1 cellular context compared by ENCODE assay signal in genomic region chr6:107816818-107817217, GRCh38.
A peak's percentile ranks its signal among the peaks of the same experiment; 100 is the strongest.
TF ChIP-seq lines count a peak whose summit lies in the region.

No MANE protein-coding gene starts in this region.

TF ChIP-seq in HepG2, 621 proteins besides CTCF, POLR2A, EP300 and RAD21 (continued from another document and continues in another):
- TF ChIP-seq, protein P1, sequence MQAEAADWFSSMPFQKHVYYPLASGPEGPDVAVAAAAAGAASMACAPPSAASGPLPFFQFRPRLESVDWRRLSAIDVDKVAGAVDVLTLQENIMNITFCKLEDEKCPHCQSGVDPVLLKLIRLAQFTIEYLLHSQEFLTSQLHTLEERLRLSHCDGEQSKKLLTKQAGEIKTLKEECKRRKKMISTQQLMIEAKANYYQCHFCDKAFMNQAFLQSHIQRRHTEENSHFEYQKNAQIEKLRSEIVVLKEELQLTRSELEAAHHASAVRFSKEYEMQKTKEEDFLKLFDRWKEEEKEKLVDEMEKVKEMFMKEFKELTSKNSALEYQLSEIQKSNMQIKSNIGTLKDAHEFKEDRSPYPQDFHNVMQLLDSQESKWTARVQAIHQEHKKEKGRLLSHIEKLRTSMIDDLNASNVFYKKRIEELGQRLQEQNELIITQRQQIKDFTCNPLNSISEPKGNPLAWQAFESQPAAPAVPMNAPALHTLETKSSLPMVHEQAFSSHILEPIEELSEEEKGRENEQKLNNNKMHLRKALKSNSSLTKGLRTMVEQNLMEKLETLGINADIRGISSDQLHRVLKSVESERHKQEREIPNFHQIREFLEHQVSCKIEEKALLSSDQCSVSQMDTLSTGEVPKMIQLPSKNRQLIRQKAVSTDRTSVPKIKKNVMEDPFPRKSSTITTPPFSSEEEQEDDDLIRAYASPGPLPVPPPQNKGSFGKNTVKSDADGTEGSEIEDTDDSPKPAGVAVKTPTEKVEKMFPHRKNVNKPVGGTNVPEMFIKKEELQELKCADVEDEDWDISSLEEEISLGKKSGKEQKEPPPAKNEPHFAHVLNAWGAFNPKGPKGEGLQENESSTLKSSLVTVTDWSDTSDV (CRISPR knock-in tag; IDR thresholded peaks at IDR 0.05): no peak
- TF ChIP-seq ARID3A (IDR thresholded peaks at IDR 0.05; ENCODE audit: low read depth, low read length) (no peak), GATA4 (IDR thresholded peaks at IDR 0.05; ENCODE audit: borderline replicate concordance, low read depth) (peak; percentile 45; the same call in 1 of the 2 replicates), TOE1 (CRISPR knock-in tag; IDR thresholded peaks at IDR 0.05) (no peak), ZNF30 (CRISPR knock-in tag; IDR thresholded peaks at IDR 0.05) (no peak), ZNF597 (CRISPR knock-in tag; IDR thresholded peaks at IDR 0.05) (no peak), ZNF234 (CRISPR knock-in tag; conservative IDR thresholded peaks at IDR 0.05) (no peak), SP1 (IDR thresholded peaks at IDR 0.05) (no peak), SP1 (CRISPR knock-in tag; IDR thresholded peaks at IDR 0.05) (no peak), NKX3-1 (CRISPR knock-in tag; IDR thresholded peaks at IDR 0.05) (no peak), FOXO1 (CRISPR knock-in tag; IDR thresholded peaks at IDR 0.05) (no peak), PHF8 (CRISPR knock-in tag; IDR thresholded peaks at IDR 0.05) (no peak), FOXK2 (IDR thresholded peaks at IDR 0.05) (no peak), ZNF577 (CRISPR knock-in tag; IDR thresholded peaks at IDR 0.05; ENCODE audit: borderline replicate concordance, low read depth) (no peak), CENPT (CRISPR knock-in tag; IDR thresholded peaks at IDR 0.05; ENCODE audit: low read depth) (no peak), MYPOP (CRISPR knock-in tag; IDR thresholded peaks at IDR 0.05) (no peak), PCBP1 (IDR thresholded peaks at IDR 0.05; ENCODE audit: borderline replicate concordance, low read depth, low read length) (no peak), MXD1 (CRISPR knock-in tag; IDR thresholded peaks at IDR 0.05) (no peak), RARG (CRISPR knock-in tag; IDR thresholded peaks at IDR 0.05; ENCODE audit: low read depth) (no peak), SALL1 (CRISPR knock-in tag; IDR thresholded peaks at IDR 0.05) (peak; percentile 7; the same call in 1 of the 2 replicates), ZBTB20 (CRISPR knock-in tag; IDR thresholded peaks at IDR 0.05; ENCODE audit: borderline replicate concordance, low read depth) (no peak), PHF21A (CRISPR knock-in tag; IDR thresholded peaks at IDR 0.05) (peak; percentile 44; the same call in 1 of the 2 replicates), RELA (CRISPR knock-in tag; IDR thresholded peaks at IDR 0.05) (no peak), RBM22 (optimal IDR thresholded peaks at IDR 0.05; ENCODE audit: low read length) (no peak), U2AF2 (IDR thresholded peaks at IDR 0.05; ENCODE audit: low read depth, low read length) (no peak), ZNF572 (CRISPR knock-in tag; IDR thresholded peaks at IDR 0.05) (no peak)
- TF ChIP-seq, protein P2, sequence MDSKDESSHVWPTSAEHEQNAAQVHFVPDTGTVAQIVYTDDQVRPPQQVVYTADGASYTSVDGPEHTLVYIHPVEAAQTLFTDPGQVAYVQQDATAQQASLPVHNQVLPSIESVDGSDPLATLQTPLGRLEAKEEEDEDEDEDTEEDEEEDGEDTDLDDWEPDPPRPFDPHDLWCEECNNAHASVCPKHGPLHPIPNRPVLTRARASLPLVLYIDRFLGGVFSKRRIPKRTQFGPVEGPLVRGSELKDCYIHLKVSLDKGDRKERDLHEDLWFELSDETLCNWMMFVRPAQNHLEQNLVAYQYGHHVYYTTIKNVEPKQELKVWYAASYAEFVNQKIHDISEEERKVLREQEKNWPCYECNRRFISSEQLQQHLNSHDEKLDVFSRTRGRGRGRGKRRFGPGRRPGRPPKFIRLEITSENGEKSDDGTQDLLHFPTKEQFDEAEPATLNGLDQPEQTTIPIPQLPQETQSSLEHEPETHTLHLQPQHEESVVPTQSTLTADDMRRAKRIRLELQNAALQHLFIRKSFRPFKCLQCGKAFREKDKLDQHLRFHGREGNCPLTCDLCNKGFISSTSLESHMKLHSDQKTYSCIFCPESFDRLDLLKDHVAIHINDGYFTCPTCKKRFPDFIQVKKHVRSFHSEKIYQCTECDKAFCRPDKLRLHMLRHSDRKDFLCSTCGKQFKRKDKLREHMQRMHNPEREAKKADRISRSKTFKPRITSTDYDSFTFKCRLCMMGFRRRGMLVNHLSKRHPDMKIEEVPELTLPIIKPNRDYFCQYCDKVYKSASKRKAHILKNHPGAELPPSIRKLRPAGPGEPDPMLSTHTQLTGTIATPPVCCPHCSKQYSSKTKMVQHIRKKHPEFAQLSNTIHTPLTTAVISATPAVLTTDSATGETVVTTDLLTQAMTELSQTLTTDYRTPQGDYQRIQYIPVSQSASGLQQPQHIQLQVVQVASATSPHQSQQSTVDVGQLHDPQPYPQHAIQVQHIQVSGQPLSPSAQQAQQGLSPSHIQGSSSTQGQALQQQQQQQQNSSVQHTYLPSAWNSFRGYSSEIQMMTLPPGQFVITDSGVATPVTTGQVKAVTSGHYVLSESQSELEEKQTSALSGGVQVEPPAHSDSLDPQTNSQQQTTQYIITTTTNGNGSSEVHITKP (CRISPR knock-in tag; IDR thresholded peaks at IDR 0.05; ENCODE audit: low read depth): no peak
- TF ChIP-seq, protein P3, sequence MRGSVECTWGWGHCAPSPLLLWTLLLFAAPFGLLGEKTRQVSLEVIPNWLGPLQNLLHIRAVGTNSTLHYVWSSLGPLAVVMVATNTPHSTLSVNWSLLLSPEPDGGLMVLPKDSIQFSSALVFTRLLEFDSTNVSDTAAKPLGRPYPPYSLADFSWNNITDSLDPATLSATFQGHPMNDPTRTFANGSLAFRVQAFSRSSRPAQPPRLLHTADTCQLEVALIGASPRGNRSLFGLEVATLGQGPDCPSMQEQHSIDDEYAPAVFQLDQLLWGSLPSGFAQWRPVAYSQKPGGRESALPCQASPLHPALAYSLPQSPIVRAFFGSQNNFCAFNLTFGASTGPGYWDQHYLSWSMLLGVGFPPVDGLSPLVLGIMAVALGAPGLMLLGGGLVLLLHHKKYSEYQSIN (CRISPR knock-in tag; IDR thresholded peaks at IDR 0.05; ENCODE audit: borderline replicate concordance): no peak
- TF ChIP-seq, protein P4, sequence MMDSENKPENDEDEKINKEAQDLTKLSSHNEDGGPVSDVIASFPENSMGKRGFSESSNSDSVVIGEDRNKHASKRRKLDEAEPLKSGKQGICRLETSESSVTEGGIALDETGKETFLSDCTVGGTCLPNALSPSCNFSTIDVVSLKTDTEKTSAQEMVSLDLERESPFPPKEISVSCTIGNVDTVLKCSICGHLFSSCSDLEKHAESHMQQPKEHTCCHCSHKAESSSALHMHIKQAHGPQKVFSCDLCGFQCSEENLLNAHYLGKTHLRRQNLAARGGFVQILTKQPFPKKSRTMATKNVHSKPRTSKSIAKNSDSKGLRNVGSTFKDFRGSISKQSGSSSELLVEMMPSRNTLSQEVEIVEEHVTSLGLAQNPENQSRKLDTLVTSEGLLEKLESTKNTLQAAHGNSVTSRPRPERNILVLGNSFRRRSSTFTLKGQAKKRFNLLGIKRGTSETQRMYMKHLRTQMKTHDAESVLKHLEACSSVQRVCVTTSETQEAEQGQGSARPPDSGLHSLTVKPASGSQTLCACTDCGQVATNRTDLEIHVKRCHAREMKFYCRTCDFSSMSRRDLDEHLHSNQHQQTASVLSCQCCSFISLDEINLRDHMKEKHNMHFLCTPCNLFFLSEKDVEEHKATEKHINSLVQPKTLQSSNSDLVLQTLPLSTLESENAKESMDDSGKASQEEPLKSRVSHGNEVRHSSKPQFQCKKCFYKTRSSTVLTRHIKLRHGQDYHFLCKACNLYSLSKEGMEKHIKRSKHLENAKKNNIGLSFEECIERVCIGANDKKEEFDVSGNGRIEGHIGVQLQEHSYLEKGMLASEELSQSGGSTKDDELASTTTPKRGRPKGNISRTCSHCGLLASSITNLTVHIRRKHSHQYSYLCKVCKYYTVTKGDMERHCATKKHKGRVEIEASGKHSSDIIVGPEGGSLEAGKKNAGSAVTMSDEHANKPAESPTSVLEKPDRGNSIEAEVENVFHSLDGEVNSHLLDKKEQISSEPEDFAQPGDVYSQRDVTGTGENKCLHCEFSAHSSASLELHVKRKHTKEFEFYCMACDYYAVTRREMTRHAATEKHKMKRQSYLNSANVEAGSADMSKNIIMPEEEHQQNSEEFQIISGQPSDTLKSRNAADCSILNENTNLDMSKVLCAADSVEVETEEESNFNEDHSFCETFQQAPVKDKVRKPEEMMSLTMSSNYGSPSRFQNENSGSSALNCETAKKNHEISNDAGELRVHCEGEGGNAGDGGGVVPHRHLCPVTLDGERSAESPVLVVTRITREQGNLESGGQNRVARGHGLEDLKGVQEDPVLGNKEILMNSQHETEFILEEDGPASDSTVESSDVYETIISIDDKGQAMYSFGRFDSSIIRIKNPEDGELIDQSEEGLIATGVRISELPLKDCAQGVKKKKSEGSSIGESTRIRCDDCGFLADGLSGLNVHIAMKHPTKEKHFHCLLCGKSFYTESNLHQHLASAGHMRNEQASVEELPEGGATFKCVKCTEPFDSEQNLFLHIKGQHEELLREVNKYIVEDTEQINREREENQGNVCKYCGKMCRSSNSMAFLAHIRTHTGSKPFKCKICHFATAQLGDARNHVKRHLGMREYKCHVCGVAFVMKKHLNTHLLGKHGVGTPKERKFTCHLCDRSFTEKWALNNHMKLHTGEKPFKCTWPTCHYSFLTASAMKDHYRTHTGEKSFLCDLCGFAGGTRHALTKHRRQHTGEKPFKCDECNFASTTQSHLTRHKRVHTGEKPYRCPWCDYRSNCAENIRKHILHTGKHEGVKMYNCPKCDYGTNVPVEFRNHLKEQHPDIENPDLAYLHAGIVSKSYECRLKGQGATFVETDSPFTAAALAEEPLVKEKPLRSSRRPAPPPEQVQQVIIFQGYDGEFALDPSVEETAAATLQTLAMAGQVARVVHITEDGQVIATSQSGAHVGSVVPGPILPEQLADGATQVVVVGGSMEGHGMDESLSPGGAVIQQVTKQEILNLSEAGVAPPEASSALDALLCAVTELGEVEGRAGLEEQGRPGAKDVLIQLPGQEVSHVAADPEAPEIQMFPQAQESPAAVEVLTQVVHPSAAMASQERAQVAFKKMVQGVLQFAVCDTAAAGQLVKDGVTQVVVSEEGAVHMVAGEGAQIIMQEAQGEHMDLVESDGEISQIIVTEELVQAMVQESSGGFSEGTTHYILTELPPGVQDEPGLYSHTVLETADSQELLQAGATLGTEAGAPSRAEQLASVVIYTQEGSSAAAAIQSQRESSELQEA (CRISPR knock-in tag; IDR thresholded peaks at IDR 0.05; ENCODE audit: not compliant biosample characterization): no peak
- TF ChIP-seq, protein P5, sequence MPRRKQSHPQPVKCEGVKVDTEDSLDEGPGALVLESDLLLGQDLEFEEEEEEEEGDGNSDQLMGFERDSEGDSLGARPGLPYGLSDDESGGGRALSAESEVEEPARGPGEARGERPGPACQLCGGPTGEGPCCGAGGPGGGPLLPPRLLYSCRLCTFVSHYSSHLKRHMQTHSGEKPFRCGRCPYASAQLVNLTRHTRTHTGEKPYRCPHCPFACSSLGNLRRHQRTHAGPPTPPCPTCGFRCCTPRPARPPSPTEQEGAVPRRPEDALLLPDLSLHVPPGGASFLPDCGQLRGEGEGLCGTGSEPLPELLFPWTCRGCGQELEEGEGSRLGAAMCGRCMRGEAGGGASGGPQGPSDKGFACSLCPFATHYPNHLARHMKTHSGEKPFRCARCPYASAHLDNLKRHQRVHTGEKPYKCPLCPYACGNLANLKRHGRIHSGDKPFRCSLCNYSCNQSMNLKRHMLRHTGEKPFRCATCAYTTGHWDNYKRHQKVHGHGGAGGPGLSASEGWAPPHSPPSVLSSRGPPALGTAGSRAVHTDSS (CRISPR knock-in tag; conservative IDR thresholded peaks at IDR 0.05): no peak
- TF ChIP-seq, protein P6, sequence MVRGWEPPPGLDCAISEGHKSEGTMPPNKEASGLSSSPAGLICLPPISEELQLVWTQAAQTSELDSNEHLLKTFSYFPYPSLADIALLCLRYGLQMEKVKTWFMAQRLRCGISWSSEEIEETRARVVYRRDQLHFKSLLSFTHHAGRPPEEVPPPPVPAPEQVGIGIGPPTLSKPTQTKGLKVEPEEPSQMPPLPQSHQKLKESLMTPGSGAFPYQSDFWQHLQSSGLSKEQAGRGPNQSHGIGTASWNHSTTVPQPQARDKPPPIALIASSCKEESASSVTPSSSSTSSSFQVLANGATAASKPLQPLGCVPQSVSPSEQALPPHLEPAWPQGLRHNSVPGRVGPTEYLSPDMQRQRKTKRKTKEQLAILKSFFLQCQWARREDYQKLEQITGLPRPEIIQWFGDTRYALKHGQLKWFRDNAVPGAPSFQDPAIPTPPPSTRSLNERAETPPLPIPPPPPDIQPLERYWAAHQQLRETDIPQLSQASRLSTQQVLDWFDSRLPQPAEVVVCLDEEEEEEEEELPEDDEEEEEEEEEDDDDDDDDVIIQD (CRISPR knock-in tag; IDR thresholded peaks at IDR 0.05; ENCODE audit: low read depth): peak; percentile 66; the same call in 1 of the 2 replicates
- TF ChIP-seq, protein P7, sequence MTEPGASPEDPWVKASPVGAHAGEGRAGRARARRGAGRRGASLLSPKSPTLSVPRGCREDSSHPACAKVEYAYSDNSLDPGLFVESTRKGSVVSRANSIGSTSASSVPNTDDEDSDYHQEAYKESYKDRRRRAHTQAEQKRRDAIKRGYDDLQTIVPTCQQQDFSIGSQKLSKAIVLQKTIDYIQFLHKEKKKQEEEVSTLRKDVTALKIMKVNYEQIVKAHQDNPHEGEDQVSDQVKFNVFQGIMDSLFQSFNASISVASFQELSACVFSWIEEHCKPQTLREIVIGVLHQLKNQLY (CRISPR knock-in tag; IDR thresholded peaks at IDR 0.05): no peak
